16 cellular contexts compared by ENCODE assay signal in genomic region chr14:35301334-35302210, GRCh38. TPM values are rescaled to one million over a fixed set of nuclear protein-coding genes. Genes with fewer than 3 reads are reported as not detected.
DNase-seq lines count a peak whose midpoint lies in the region; ATAC-seq, FAIRE-seq and TF ChIP-seq lines count a peak whose summit lies in the region.
"Had no signal": no experiment of that assay in that cellular context is flagged by ENCODE, and none has a peak within 500 bp of the region (broad histone marks: within the 10 kb centered on the region; RNA-seq: fewer than 3 reads in every experiment).

No MANE protein-coding gene starts in this region.

- H3K27ac Mint-ChIP-seq in T-helper 2 cell treated with Interferon-gamma antibody and Interleukin-4, amounts not matched to agents 5 μg/mL and 100 μg/mL, for 36 hours, result peak overlapping the region; percentile 62

- no peaks in the 10 kb centered on the region for H3K27me3 Mint-ChIP-seq in T-helper 2 cell treated with Interferon-gamma antibody and Interleukin-4, amounts not matched to agents 5 μg/mL and 100 μg/mL, for 36 hours (ENCODE audit: low read depth)

- H3K36me3 Mint-ChIP-seq in T-helper 2 cell treated with Interferon-gamma antibody and Interleukin-4, amounts not matched to agents 5 μg/mL and 100 μg/mL, for 36 hours (ENCODE audit: low read depth), result peaks cover 36% of the 10 kb centered on the region

- in situ Hi-C loops in HepG2 (cut with HindIII; ENCODE audit: extremely low pct_ligation_motif_present, low pct_unique_long_range_greater_than_20kb), result no loop called here

- intact Hi-C loops in HepG2 (cut with micrococcal nuclease; ENCODE audit: unreplicated experiment) (no loop called here), right lobe of liver (cut with DNase I) (no loop called here), body of pancreas (cut with DNase I) (no loop called here)

- FAIRE-seq in HepG2 (lab: Jason Lieb, UNC), result no peak

- H3K27ac ChIP-seq in HepG2 (ENCODE audit: extremely low read length, insufficient read depth, low read length) (no peak overlapping the region), right lobe of liver (no peak overlapping the region), body of pancreas (no peak overlapping the region)
- H3K27ac ChIP-seq: ascending aorta, C4-2B, foreskin keratinocyte had no signal

- H3K9me3 ChIP-seq in HepG2 (ENCODE audit: low read length) (no peaks in the 10 kb centered on the region), right lobe of liver (no peaks in the 10 kb centered on the region), body of pancreas (no peaks in the 10 kb centered on the region)
- H3K9me3 ChIP-seq: ascending aorta had no signal

- TF ChIP-seq RAD21 in HepG2 (CRISPR knock-in tag; IDR thresholded peaks at IDR 0.05), result no peak

- H3K9me3 Mint-ChIP-seq in T-helper 2 cell treated with Interferon-gamma antibody and Interleukin-4, amounts not matched to agents 5 μg/mL and 100 μg/mL, for 36 hours, result no peaks in the 10 kb centered on the region
- H3K9me3 Mint-ChIP-seq: HFFc6 had no signal

- BruUV-seq in HepG2 (replicated peaks; lab: Mats Ljungman, UMichigan), result no TSS peak

- H3K36me3 ChIP-seq in HepG2 (replicated peaks in 1 of 2; ENCODE audit: control insufficient read depth in 1 of 2, insufficient read depth in 2 of 2, low read length in 2 of 2), result peaks cover 20 to 37% of the 10 kb centered on the region in 2 experiments
- H3K36me3 ChIP-seq in right lobe of liver, result no peaks in the 10 kb centered on the region
- no peaks in the 10 kb centered on the region for H3K36me3 ChIP-seq in body of pancreas (replicated peaks in 1 of 2; ENCODE audit: insufficient read depth in 1 of 2, low read depth in 2 of 2)
- H3K36me3 ChIP-seq: ascending aorta had no signal

- H3K27me3 ChIP-seq in HepG2 (ENCODE audit: control insufficient read depth in 1 of 2, insufficient read depth in 2 of 2, low read length in 2 of 2) (no peaks in the 10 kb centered on the region), right lobe of liver (no peaks in the 10 kb centered on the region), body of pancreas (no peaks in the 10 kb centered on the region)
- H3K27me3 ChIP-seq: ascending aorta, foreskin keratinocyte had no signal

- H3K4me3 ChIP-seq in HepG2 (replicated peaks in 1 of 3; ENCODE audit: insufficient read depth in 1 of 3, low read depth in 2 of 3, low read length in 3 of 3), result no peak overlapping the region
- H3K4me3 ChIP-seq in right lobe of liver, result no peak overlapping the region
- no peak overlapping the region for H3K4me3 ChIP-seq in body of pancreas
- H3K4me3 ChIP-seq: ascending aorta had no signal

- H3K4me1 ChIP-seq in HepG2 (ENCODE audit: insufficient read depth, low read length) (peaks cover 28% of the 10 kb centered on the region), right lobe of liver (peaks cover 0 to 9% (median 1%) of the 10 kb centered on the region in 4 donors), body of pancreas (peaks cover 26% of the 10 kb centered on the region)

- H3K4me3 Mint-ChIP-seq in T-helper 2 cell treated with Interferon-gamma antibody and Interleukin-4, amounts not matched to agents 5 μg/mL and 100 μg/mL, for 36 hours, result peak overlapping the region; percentile 14
- H3K4me3 Mint-ChIP-seq: HFFc6 had no signal

- CTCF ChIA-PET in HepG2 (lab: Yijun Ruan, JAX; ENCODE audit: low intra/inter-chr PET ratio, low total read pairs), result no interaction called here

- TF ChIP-seq CTCF in HepG2 (CRISPR knock-in tag; IDR thresholded peaks at IDR 0.05) (no peak), right lobe of liver (IDR thresholded peaks at IDR 0.05) (no peak), body of pancreas (IDR thresholded peaks at IDR 0.05) (no peak)

- peaks cover 55% of the 10 kb centered on the region for H4K20me1 ChIP-seq in HepG2 (ENCODE audit: insufficient read depth, low read length)

- TF ChIP-seq EP300 in HepG2 (IDR thresholded peaks at IDR 0.05; ENCODE audit: low read depth in 2 of 2, low read length in 2 of 2) (no peak), HepG2 (CRISPR knock-in tag; IDR thresholded peaks at IDR 0.05; ENCODE audit: borderline replicate concordance) (no peak)

- peaks cover 100% of the 10 kb centered on the region for H3K79me2 ChIP-seq in HepG2 (ENCODE audit: insufficient read depth, low read length)

- no peak for DNase-seq in HepG2 (ENCODE audit: low spot score)
- DNase-seq in right lobe of liver, result no peak
- DNase-seq in T-helper 2 cell treated with Interferon-gamma antibody and Interleukin-4, amounts not matched to agents 5 μg/mL and 100 μg/mL, for 36 hours (ENCODE audit: low spot score), result no peak
- DNase-seq in myocyte (ENCODE audit: low read depth), result peak; percentile 59
- no peak for DNase-seq in body of pancreas
- DNase-seq in NCI-H2196 (lab: John Stamatoyannopoulos, UW; ENCODE audit: unreplicated experiment), result no peak
- DNase-seq: effector CD8-positive, alpha-beta T cell; foreskin keratinocyte; GF-D8; HFFc6; midbrain; substantia nigra had no signal

- no peak for ATAC-seq in HepG2
- ATAC-seq in right lobe of liver, result no peak
- no peak for ATAC-seq in GM21423 (IDR thresholded peaks at IDR 0.05; ENCODE audit: unreplicated experiment)
- no peak for ATAC-seq in body of pancreas
- ATAC-seq in HG03342 (IDR thresholded peaks at IDR 0.05; ENCODE audit: unreplicated experiment), result no peak
- ATAC-seq: foreskin keratinocyte had no signal

- WGBS in HepG2 (ENCODE audit: low lambda C conversion rate), result 96% methylated on average over 4 of the region's 4 CpGs
- WGBS in right lobe of liver (ENCODE audit: insufficient coverage, low coverage, low lambda C conversion rate, missing lambda C conversion rate), result 71% methylated on average over 3 of the region's 4 CpGs
- 56 to 90% methylated on average over 4 of the region's 4 CpGs for WGBS in body of pancreas, 2 donors

- H3K4me1 Mint-ChIP-seq in T-helper 2 cell treated with Interferon-gamma antibody and Interleukin-4, amounts not matched to agents 5 μg/mL and 100 μg/mL, for 36 hours (ENCODE audit: low read depth), result peaks cover 47% of the 10 kb centered on the region

- no peak overlapping the region for H2AFZ ChIP-seq in HepG2 (ENCODE audit: low read length)

- POLR2A ChIA-PET in HepG2 (lab: Yijun Ruan, JAX), result interaction anchor here (1.9 to 10.5 kb wide), 2 partner anchors 10 to 102 kb away, joined by 7 to 95 read pairs; partner anchors contain the start of gene PSMA6

- TF ChIP-seq POLR2A in HepG2 (IDR thresholded peaks at IDR 0.05; ENCODE audit: insufficient read depth in 1 of 2, low read depth in 2 of 2, low read length in 2 of 2) (no peak), right lobe of liver (IDR thresholded peaks at IDR 0.05) (no peak), body of pancreas (IDR thresholded peaks at IDR 0.05) (no peak)

- H3K4me2 ChIP-seq in HepG2 (ENCODE audit: low read depth, low read length), result no peak overlapping the region

- H3K9ac ChIP-seq in HepG2 (ENCODE audit: insufficient read depth, low read depth, low read length), result no peak overlapping the region

TF ChIP-seq in HepG2, 621 proteins besides CTCF, POLR2A, EP300 and RAD21 (continues in another document):
- TF ChIP-seq PPARG (CRISPR knock-in tag; conservative IDR thresholded peaks at IDR 0.05), result 0 out of 2 replicates have a peak, but pooled peaks have one; percentile 24

RNA-seq across cellular contexts. Expression of gene PSMA6, which starts 9.4 kb away (rescaled TPM):
- total RNA-seq in HepG2 (2016; rRNA removed; fragmentation: Illumina TruSeq; extraction: Trizol), result 1,109 and 1,579 TPM in 2 replicates
- total RNA-seq in HepG2 (2016; cell fraction: cytosol; rRNA removed; fragmentation: Illumina TruSeq; extraction: Trizol; ENCODE audit: low read depth), result 1,013 and 1,135 TPM in 2 replicates
- 1,109 and 1,642 TPM in 2 replicates for total RNA-seq in HepG2 (2016; cell fraction: insoluble cytoplasmic fraction; rRNA removed; fragmentation: Illumina TruSeq; extraction: Trizol)
- total RNA-seq in HepG2 (2016; cell fraction: membrane; rRNA removed; fragmentation: Illumina TruSeq; extraction: Trizol), result 682 and 685 TPM in 2 replicates
- 388 and 421 TPM in 2 replicates for total RNA-seq in HepG2 (2016; cell fraction: nucleus; rRNA removed; fragmentation: Illumina TruSeq; extraction: Trizol)
- polyA plus RNA-seq in HepG2 (2011; rRNA removed), result 399 and 525 TPM in 2 replicates
- polyA plus RNA-seq in HepG2 (2011; cell fraction: cytosol; rRNA removed), result 367 and 461 TPM in 2 replicates
- polyA plus RNA-seq in HepG2 (2011; cell fraction: nucleus; rRNA removed), result 108 and 120 TPM in 2 replicates
- 473 and 515 TPM in 2 replicates for polyA plus RNA-seq in HepG2 (2012)
- 709 and 762 TPM in 2 replicates for polyA plus RNA-seq in HepG2 (2016; cell fraction: cytosol; fragmentation: Illumina TruSeq; extraction: Trizol; ENCODE audit: low read depth)
- polyA plus RNA-seq in HepG2 (2016; cell fraction: insoluble cytoplasmic fraction; fragmentation: Illumina TruSeq; extraction: Trizol; ENCODE audit: low read depth), result 1,270 and 1,369 TPM in 2 replicates
- 468 and 473 TPM in 2 replicates for polyA plus RNA-seq in HepG2 (2016; cell fraction: membrane; fragmentation: Illumina TruSeq; extraction: Trizol; ENCODE audit: low read depth)
- 530 and 538 TPM in 2 replicates for polyA plus RNA-seq in HepG2 (2016; cell fraction: nucleus; fragmentation: Illumina TruSeq; extraction: Trizol; ENCODE audit: insufficient read depth, low read depth)
- polyA minus RNA-seq in HepG2 (2011; rRNA and poly(A)+ RNA removed; ENCODE audit: low replicate concordance), result 141 and 189 TPM in 2 replicates
- polyA minus RNA-seq in HepG2 (2011; cell fraction: cytosol; rRNA and poly(A)+ RNA removed), result 181 and 205 TPM in 2 replicates
- 139 and 166 TPM in 2 replicates for polyA minus RNA-seq in HepG2 (2011; cell fraction: nucleus; rRNA and poly(A)+ RNA removed)
- total RNA-seq in right lobe of liver, result 100 to 1,000 TPM in 1 of 6 experiments, 10 to 100 TPM in 5; 66.9 to 122 (median 81.1) TPM
- total RNA-seq in myocyte, result 240 and 241 TPM in 2 replicates
- polyA plus RNA-seq in myocyte (2012), result 155 TPM
- 10 to 100 TPM; 39.6 to 43.1 TPM for total RNA-seq in body of pancreas
